ENCODE assay signal across 17 cellular contexts in the genomic region with DNA sequence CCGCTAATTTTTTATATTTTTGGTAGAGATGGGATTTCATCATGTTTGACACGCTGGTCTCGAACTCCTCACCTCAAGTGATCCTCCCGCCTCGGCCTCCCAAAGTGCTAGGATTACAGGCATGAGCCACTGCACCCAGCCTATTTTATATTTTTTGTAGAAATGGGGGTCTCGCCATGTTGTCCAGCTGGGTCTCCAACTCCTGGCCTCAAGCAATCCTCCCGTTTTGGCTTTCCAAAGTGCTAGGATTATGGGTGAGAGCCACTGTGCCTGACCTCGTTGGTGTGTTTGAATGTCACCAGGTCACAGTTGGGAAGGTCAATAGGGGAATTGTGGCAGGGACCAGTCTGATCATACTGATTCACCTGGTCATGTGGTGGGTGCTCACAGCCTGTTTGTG. TPM values are rescaled to one million over a fixed set of nuclear protein-coding genes. Genes with fewer than 3 reads are reported as not detected.
DNase-seq lines count a peak whose midpoint lies in the region; ATAC-seq lines count a peak whose summit lies in the region.
"Had no signal": no experiment of that assay in that cellular context is flagged by ENCODE, and none has a peak within 500 bp of the region (broad histone marks: within the 10 kb centered on the region; RNA-seq: fewer than 3 reads in every experiment).

No MANE protein-coding gene starts in this region.

- no peaks in the 10 kb centered on the region for H3K36me3 Mint-ChIP-seq in activated naive CD4-positive, alpha-beta T cell treated with anti-CD3 and anti-CD28 coated beads, Interleukin-2, amount 50 U/mL, for 24 hours
- H3K36me3 Mint-ChIP-seq in activated naive CD4-positive, alpha-beta T cell treated with anti-CD3 and anti-CD28 coated beads, Interleukin-2, amount 10 ng/mL, durations not matched to agents 7 days and 5 days, result no peaks in the 10 kb centered on the region
- H3K36me3 Mint-ChIP-seq: CD4-positive, alpha-beta memory T cell had no signal

- H3K9me3 Mint-ChIP-seq in activated naive CD4-positive, alpha-beta T cell treated with anti-CD3 and anti-CD28 coated beads, Interleukin-2, amount 50 U/mL, for 24 hours, result no peaks in the 10 kb centered on the region
- H3K9me3 Mint-ChIP-seq in activated naive CD4-positive, alpha-beta T cell treated with anti-CD3 and anti-CD28 coated beads, Interleukin-2, amount 10 ng/mL, durations not matched to agents 7 days and 5 days, result no peaks in the 10 kb centered on the region

- no peaks in the 10 kb centered on the region for H3K4me1 Mint-ChIP-seq in activated naive CD4-positive, alpha-beta T cell treated with anti-CD3 and anti-CD28 coated beads, Interleukin-2, amount 50 U/mL, for 24 hours
- H3K4me1 Mint-ChIP-seq in activated naive CD4-positive, alpha-beta T cell treated with anti-CD3 and anti-CD28 coated beads, Interleukin-2, amount 10 ng/mL, durations not matched to agents 7 days and 5 days, result no peaks in the 10 kb centered on the region
- H3K4me1 Mint-ChIP-seq: CD4-positive, alpha-beta memory T cell had no signal

- no peak for DNase-seq in activated naive CD4-positive, alpha-beta T cell treated with anti-CD3 and anti-CD28 coated beads, Interleukin-2, amount 10 ng/mL, durations not matched to agents 7 days and 5 days
- DNase-seq in islet precursor cell, result peak; percentile 12
- peak; percentile 26 for DNase-seq in mesenteric fat pad (ENCODE audit: low spot score)
- DNase-seq: C1 segment of cervical spinal cord; Calu3; CD4-positive, alpha-beta memory T cell; COR-L47; DMS53; DMS79 treated with DMSO at 0.1 percent for 48 hours; GF-D8; GM23248; H7; HCEC 1CT had no signal

- CTCF ChIA-PET in activated naive CD4-positive, alpha-beta T cell treated with anti-CD3 and anti-CD28 coated beads, Interleukin-2, amount 10 ng/mL, durations not matched to agents 7 days and 5 days (lab: Charles Lee), result no interaction called here

- ATAC-seq in HG03097 (IDR thresholded peaks at IDR 0.05; ENCODE audit: low FRiP score, unreplicated experiment), result no peak
- no peak for ATAC-seq in GM18909 (IDR thresholded peaks at IDR 0.05; ENCODE audit: poor library complexity, unreplicated experiment)

- no peak overlapping the region for H3K4me3 Mint-ChIP-seq in activated naive CD4-positive, alpha-beta T cell treated with anti-CD3 and anti-CD28 coated beads, Interleukin-2, amount 50 U/mL, for 24 hours
- no peak overlapping the region for H3K4me3 Mint-ChIP-seq in activated naive CD4-positive, alpha-beta T cell treated with anti-CD3 and anti-CD28 coated beads, Interleukin-2, amount 10 ng/mL, durations not matched to agents 7 days and 5 days
- H3K4me3 Mint-ChIP-seq: CD4-positive, alpha-beta memory T cell had no signal

- H3K27ac Mint-ChIP-seq in activated naive CD4-positive, alpha-beta T cell treated with anti-CD3 and anti-CD28 coated beads, Interleukin-2, amount 50 U/mL, for 24 hours, result peak overlapping the region; percentile 9
- H3K27ac Mint-ChIP-seq in activated naive CD4-positive, alpha-beta T cell treated with anti-CD3 and anti-CD28 coated beads, Interleukin-2, amount 10 ng/mL, durations not matched to agents 7 days and 5 days, result no peak overlapping the region
- H3K27ac Mint-ChIP-seq: CD4-positive, alpha-beta memory T cell had no signal

- no peaks in the 10 kb centered on the region for H3K27me3 Mint-ChIP-seq in activated naive CD4-positive, alpha-beta T cell treated with anti-CD3 and anti-CD28 coated beads, Interleukin-2, amount 50 U/mL, for 24 hours
- H3K27me3 Mint-ChIP-seq in activated naive CD4-positive, alpha-beta T cell treated with anti-CD3 and anti-CD28 coated beads, Interleukin-2, amount 10 ng/mL, durations not matched to agents 7 days and 5 days, result peaks cover 25% of the 10 kb centered on the region

RNA-seq across cellular contexts. Expression of a gene that starts 56.7 kb away (rescaled TPM):
- total RNA-seq in mesenteric fat pad, result 2.4 TPM
- total RNA-seq: G401, GM23248 had no signal
